ENCODE assay signal across 8 cellular contexts in genomic region chr2:73283545-73284295, GRCh38. TPM values are rescaled to one million over a fixed set of nuclear protein-coding genes. Genes with fewer than 3 reads are reported as not detected.
DNase-seq lines count a peak whose midpoint lies in the region; ATAC-seq and TF ChIP-seq lines count a peak whose summit lies in the region.

No MANE protein-coding gene starts in this region.

- 7 to 8% methylated on average over 35 to 43 of the region's 43 CpGs for WGBS in lung, 2 donors
- 3 to 7% methylated on average over 26 to 28 of the region's 43 CpGs for WGBS in tibial nerve, 2 donors

- peak overlapping the region; percentile 95 for H3K4me2 ChIP-seq in PC-3 (ENCODE audit: low read length)

- ATAC-seq in HG02798 (IDR thresholded peaks at IDR 0.05; ENCODE audit: poor library complexity, unreplicated experiment) (peak; percentile 17), PC-3 (peak; percentile 55), lung (ENCODE audit: insufficient read depth, low FRiP score) (no peak)

- no peaks in the 10 kb centered on the region for H3K27me3 ChIP-seq in PC-3 (ENCODE audit: low read length)
- peaks cover 4% of the 10 kb centered on the region for H3K27me3 ChIP-seq in lung (ENCODE audit: control insufficient read depth, insufficient read depth)
- H3K27me3 ChIP-seq in tibial nerve, result peaks cover 0 to 49% of the 10 kb centered on the region in 2 donors

- H3K79me2 ChIP-seq in PC-3 (ENCODE audit: low read length), result 0 out of 2 replicates have a peak, but pooled peaks cover 10% of the 10 kb centered on the region

- H4K20me1 ChIP-seq in PC-3 (ENCODE audit: low read length), result no peaks in the 10 kb centered on the region

- H3K27ac ChIP-seq in PC-3 (ENCODE audit: low read length), result no peak overlapping the region
- peak overlapping the region; percentile 58 for H3K27ac ChIP-seq in caudate nucleus (ENCODE audit: low read depth, low read length)
- H3K27ac ChIP-seq in lung (ENCODE audit: low read depth in 1 of 2, low read length in 1 of 2), result no peak overlapping the region
- peak overlapping the region in 1 of 4 donors; percentile 29 for H3K27ac ChIP-seq in tibial nerve

- H3K4me3 ChIP-seq in PC-3 (ENCODE audit: low read length) (peak overlapping the region; percentile 83), lung (peak overlapping the region; percentile 40), tibial nerve (peak overlapping the region; percentile 42 to 66 (median 52))

- H3K4me1 ChIP-seq in PC-3 (ENCODE audit: insufficient read depth, low read length), result peaks cover 12% of the 10 kb centered on the region; the same call in 1 of the 2 replicates
- H3K4me1 ChIP-seq in lung (ENCODE audit: control insufficient read depth in 2 of 2, insufficient read depth in 2 of 2, low read length in 2 of 2), result peaks cover 0 to 8% of the 10 kb centered on the region in 2 donors
- H3K4me1 ChIP-seq in tibial nerve, result peaks cover 0 to 22% (median 6%) of the 10 kb centered on the region in 4 donors

- peak; percentile 24 for DNase-seq in SIG-M5 treated with dmso at 0.1 percent for 504 hours (lab: John Stamatoyannopoulos, UW; ENCODE audit: unreplicated experiment)
- no peak for DNase-seq in SIG-M5 (lab: John Stamatoyannopoulos, UW)
- DNase-seq in PC-3, result no peak
- peak in 13 of 61 donors; percentile 20 to 57 (median 33) for DNase-seq in caudate nucleus (lab: John Stamatoyannopoulos, UW)
- no peak for DNase-seq in lung (ENCODE audit: low spot score)
- no peak for DNase-seq in tibial nerve (ENCODE audit: low spot score in 2 of 2)
- no peak for DNase-seq in NCI-H128 (lab: John Stamatoyannopoulos, UW; ENCODE audit: unreplicated experiment)

- H3K9ac ChIP-seq in PC-3 (ENCODE audit: low read length), result peak overlapping the region; percentile 65

- TF ChIP-seq EP300 in tibial nerve (IDR thresholded peaks at IDR 0.05), result no peak

- no peaks in the 10 kb centered on the region for H3K9me3 ChIP-seq in PC-3 (ENCODE audit: low read length)
- peaks cover 0 to 3% of the 10 kb centered on the region in 2 donors for H3K9me3 ChIP-seq in lung (ENCODE audit: control insufficient read depth in 2 of 2, insufficient read depth in 1 of 2, low read length in 1 of 2)
- no peaks in the 10 kb centered on the region for H3K9me3 ChIP-seq in tibial nerve

- H3K9me2 ChIP-seq in PC-3 (replicated peaks; ENCODE audit: low read length), result no peaks in the 10 kb centered on the region

- no TSS peak for BruUV-seq in PC-3 (replicated peaks; lab: Mats Ljungman, UMichigan)

- POLR2A ChIA-PET in PC-3 (lab: Charles Lee; ENCODE audit: unreplicated experiment), result no interaction called here

- H3K36me3 ChIP-seq in PC-3 (ENCODE audit: low read depth, low read length), result no peaks in the 10 kb centered on the region
- no peaks in the 10 kb centered on the region for H3K36me3 ChIP-seq in lung (ENCODE audit: control insufficient read depth in 2 of 2, insufficient read depth in 2 of 2, low read length in 2 of 2)
- H3K36me3 ChIP-seq in tibial nerve, result no peaks in the 10 kb centered on the region

- intact Hi-C loops in PC-3 (cut with micrococcal nuclease), result no loop called here

- peak overlapping the region; percentile 87 for H2AFZ ChIP-seq in PC-3 (ENCODE audit: low read length)

- TF ChIP-seq CTCF in PC-3 (conservative IDR thresholded peaks at IDR 0.05; ENCODE audit: low read depth, low read length) (no peak), lung (IDR thresholded peaks at IDR 0.05; ENCODE audit: control extremely low read depth, extremely low read depth) (no peak), tibial nerve (IDR thresholded peaks at IDR 0.05) (no peak)

- no peak for TF ChIP-seq POLR2A in tibial nerve (IDR thresholded peaks at IDR 0.05)

- CTCF ChIA-PET in PC-3 (lab: Charles Lee), result no interaction called here

- no peaks in the 10 kb centered on the region for H3F3A ChIP-seq in PC-3 (ENCODE audit: low read length, unreplicated experiment)

RNA-seq across cellular contexts. Expression of gene FBXO41, which starts 0.6 kb away (rescaled TPM):
- total RNA-seq in PC-3 (2014; rRNA removed) (4.2 and 7.7 TPM in 2 replicates), lung (1 to 10 TPM in 1 of 2 donors, under 1 TPM in 1; 0.97 to 5.0 TPM), tibial nerve (10 to 100 TPM in 1 of 4 donors, 1 to 10 TPM in 2, under 1 TPM in 1; 0.84 to 13.9 (median 4.4) TPM)
- polyA plus RNA-seq in lung, result 1 to 10 TPM in 1 of 2 donors, under 1 TPM in 1; 0.93 to 2.4 TPM

RNA-seq across cellular contexts. Expression of gene EGR4, which starts 9.6 kb away (rescaled TPM):
- total RNA-seq in PC-3 (2014; rRNA removed) (not detected in 2 replicates), lung (not detected), tibial nerve (not detected)
- polyA plus RNA-seq in lung, result under 1 TPM in 1 of 2 donors, not detected in 1; 0.30 TPM

RNA-seq across cellular contexts. Expression of gene CCT7, which starts 49.6 kb away (rescaled TPM):
- total RNA-seq in PC-3 (2014; rRNA removed) (517 and 538 TPM in 2 replicates), lung (100 to 1,000 TPM; 129 to 207 TPM), tibial nerve (100 to 1,000 TPM; 194 to 245 (median 212) TPM)
- polyA plus RNA-seq in lung, result 100 to 1,000 TPM; 163 to 193 TPM

RNA-seq across cellular contexts. Expression of gene PRADC1, which starts 50.7 kb away (rescaled TPM):
- total RNA-seq in PC-3 (2014; rRNA removed) (62.5 and 65.7 TPM in 2 replicates), lung (10 to 100 TPM in 1 of 2 donors, 1 to 10 TPM in 1; 4.4 to 20.7 TPM), tibial nerve (10 to 100 TPM; 14.4 to 31.5 (median 21.5) TPM)
- 10 to 100 TPM; 18.7 to 18.8 TPM for polyA plus RNA-seq in lung
